Comparison of ENCODE assay signal across 11 cellular contexts in genomic region chr12:9943244-9943643, GRCh38. TPM values are rescaled to one million over a fixed set of nuclear protein-coding genes. Genes with fewer than 3 reads are reported as not detected.
A peak's percentile ranks its signal among the peaks of the same experiment; 100 is the strongest.
DNase-seq lines count a peak whose midpoint lies in the region; ATAC-seq and TF ChIP-seq lines count a peak whose summit lies in the region.
"Had no signal": no experiment of that assay in that cellular context is flagged by ENCODE, and none has a peak within 500 bp of the region (broad histone marks: within the 10 kb centered on the region; RNA-seq: fewer than 3 reads in every experiment).

No MANE protein-coding gene starts in this region.

- no peaks in the 10 kb centered on the region for H3K9me3 ChIP-seq in suprapubic skin

- POLR2A ChIA-PET in activated naive CD8-positive, alpha-beta T cell treated with anti-CD3 and anti-CD28 coated beads, Interleukin-2, amount 10 ng/mL, durations not matched to agents 7 days and 5 days (lab: Charles Lee), result no interaction called here

- no peak for TF ChIP-seq EP300 in suprapubic skin (IDR thresholded peaks at IDR 0.05)

- peak overlapping the region; percentile 64 for H3K4me3 Mint-ChIP-seq in activated naive CD8-positive, alpha-beta T cell treated with anti-CD3 and anti-CD28 coated beads, Interleukin-2, amount 10 ng/mL, durations not matched to agents 7 days and 5 days
- peak overlapping the region; percentile 38 for H3K4me3 Mint-ChIP-seq in stimulated activated memory B cell treated with anti-CD40 and anti-IgM and Interleukin-4, amounts not matched to agents 10 μg/mL and 1 μg/mL and 100 μg/mL, for 72 hours

- no peak for TF ChIP-seq POLR2A in suprapubic skin (IDR thresholded peaks at IDR 0.05)

- intact Hi-C loops in left colon (cut with DNase I, micrococcal nuclease), result no loop called here

- peak; percentile 63 for ATAC-seq in activated naive CD8-positive, alpha-beta T cell treated with anti-CD3 and anti-CD28 coated beads, Interleukin-2, amount 10 ng/mL, durations not matched to agents 7 days and 5 days (ENCODE audit: low read depth)
- ATAC-seq in stimulated activated memory B cell treated with anti-CD40 and anti-IgM and Interleukin-4, amounts not matched to agents 10 μg/mL and 1 μg/mL and 100 μg/mL, for 72 hours, result peak; percentile 66
- no peak for ATAC-seq in left colon

- H3K27me3 Mint-ChIP-seq in activated naive CD8-positive, alpha-beta T cell treated with anti-CD3 and anti-CD28 coated beads, Interleukin-2, amount 10 ng/mL, durations not matched to agents 7 days and 5 days, result peaks cover 6% of the 10 kb centered on the region
- peaks cover 10% of the 10 kb centered on the region for H3K27me3 Mint-ChIP-seq in stimulated activated memory B cell treated with anti-CD40 and anti-IgM and Interleukin-4, amounts not matched to agents 10 μg/mL and 1 μg/mL and 100 μg/mL, for 72 hours

- no peak overlapping the region for H3K4me3 ChIP-seq in suprapubic skin

- H3K9me3 Mint-ChIP-seq in activated naive CD8-positive, alpha-beta T cell treated with anti-CD3 and anti-CD28 coated beads, Interleukin-2, amount 10 ng/mL, durations not matched to agents 7 days and 5 days, result no peaks in the 10 kb centered on the region
- H3K9me3 Mint-ChIP-seq in stimulated activated memory B cell treated with anti-CD40 and anti-IgM and Interleukin-4, amounts not matched to agents 10 μg/mL and 1 μg/mL and 100 μg/mL, for 72 hours, result no peaks in the 10 kb centered on the region

- TF ChIP-seq CTCF in suprapubic skin (IDR thresholded peaks at IDR 0.05), result no peak

- no peaks in the 10 kb centered on the region for H3K27me3 ChIP-seq in suprapubic skin

- no peaks in the 10 kb centered on the region for H3K36me3 ChIP-seq in suprapubic skin

- peak overlapping the region; percentile 26 for H3K27ac Mint-ChIP-seq in activated naive CD8-positive, alpha-beta T cell treated with anti-CD3 and anti-CD28 coated beads, Interleukin-2, amount 10 ng/mL, durations not matched to agents 7 days and 5 days
- no peak overlapping the region for H3K27ac Mint-ChIP-seq in stimulated activated memory B cell treated with anti-CD40 and anti-IgM and Interleukin-4, amounts not matched to agents 10 μg/mL and 1 μg/mL and 100 μg/mL, for 72 hours
- H3K27ac Mint-ChIP-seq: progenitor cell of endocrine pancreas had no signal

- no peaks in the 10 kb centered on the region for H3K4me1 ChIP-seq in suprapubic skin

- H3K4me1 Mint-ChIP-seq in activated naive CD8-positive, alpha-beta T cell treated with anti-CD3 and anti-CD28 coated beads, Interleukin-2, amount 10 ng/mL, durations not matched to agents 7 days and 5 days, result peaks cover 22% of the 10 kb centered on the region
- peaks cover 20% of the 10 kb centered on the region for H3K4me1 Mint-ChIP-seq in stimulated activated memory B cell treated with anti-CD40 and anti-IgM and Interleukin-4, amounts not matched to agents 10 μg/mL and 1 μg/mL and 100 μg/mL, for 72 hours

- 55% methylated on average over 19 of the region's 19 CpGs for WGBS in suprapubic skin

- H3K36me3 Mint-ChIP-seq in activated naive CD8-positive, alpha-beta T cell treated with anti-CD3 and anti-CD28 coated beads, Interleukin-2, amount 10 ng/mL, durations not matched to agents 7 days and 5 days, result peaks cover 7% of the 10 kb centered on the region
- no peaks in the 10 kb centered on the region for H3K36me3 Mint-ChIP-seq in stimulated activated memory B cell treated with anti-CD40 and anti-IgM and Interleukin-4, amounts not matched to agents 10 μg/mL and 1 μg/mL and 100 μg/mL, for 72 hours

- DNase-seq in activated CD4-positive, alpha-beta T cell treated with anti-CD3 and anti-CD28 coated beads for 48 hours, result peak; percentile 9
- DNase-seq in activated CD4-positive, alpha-beta T cell treated with anti-CD3 and anti-CD28 coated beads for 1 hour, result no peak
- peak; percentile 49 for DNase-seq in NCI-H510A (lab: John Stamatoyannopoulos, UW)
- no peak for DNase-seq in activated naive CD8-positive, alpha-beta T cell treated with anti-CD3 and anti-CD28 coated beads, Interleukin-2, amount 10 ng/mL, durations not matched to agents 7 days and 5 days
- DNase-seq in left colon, result no peak
- no peak for DNase-seq in suprapubic skin (ENCODE audit: low spot score in 2 of 2)
- no peak for DNase-seq in SK-N-DZ (ENCODE audit: low spot score)
- DNase-seq: activated CD4-positive, CD25-positive, alpha-beta regulatory T cell; NCI-H524 had no signal

- no peak overlapping the region for H3K27ac ChIP-seq in suprapubic skin

RNA-seq across cellular contexts. Expression of gene CLEC2A, which starts 11.1 kb away (rescaled TPM):
- total RNA-seq in activated naive CD8-positive, alpha-beta T cell treated with anti-CD3 and anti-CD28 coated beads, Interleukin-2, amount 10 ng/mL, durations not matched to agents 7 days and 5 days, result not detected
- total RNA-seq in left colon (not detected), suprapubic skin (10 to 100 TPM; 35.7 to 68.5 (median 60.8) TPM)
- not detected in 2 replicates for polyA plus RNA-seq in SK-N-DZ (2014; cell fraction: cytosol; rRNA removed)
- polyA plus RNA-seq in SK-N-DZ (2014; cell fraction: nucleus; rRNA removed), result not detected in 2 replicates
- total RNA-seq: progenitor cell of endocrine pancreas had no signal

RNA-seq across cellular contexts. Expression of gene CLEC12A, which starts 28.0 kb away (rescaled TPM):
- total RNA-seq in activated naive CD8-positive, alpha-beta T cell treated with anti-CD3 and anti-CD28 coated beads, Interleukin-2, amount 10 ng/mL, durations not matched to agents 7 days and 5 days, result 1 to 10 TPM; 4.0 to 5.2 TPM
- under 1 TPM in 1 of 2 donors, not detected in 1; 0.75 TPM for total RNA-seq in left colon
- under 1 TPM in 1 of 4 donors, not detected in 3; 0.30 TPM for total RNA-seq in suprapubic skin
- polyA plus RNA-seq in SK-N-DZ (2014; cell fraction: cytosol; rRNA removed), result not detected in 2 replicates
- polyA plus RNA-seq in SK-N-DZ (2014; cell fraction: nucleus; rRNA removed), result not detected in 2 replicates
- total RNA-seq: progenitor cell of endocrine pancreas had no signal

RNA-seq across cellular contexts. Expression of gene CLEC1B, which starts 55.7 kb away (rescaled TPM):
- not detected for total RNA-seq in activated naive CD8-positive, alpha-beta T cell treated with anti-CD3 and anti-CD28 coated beads, Interleukin-2, amount 10 ng/mL, durations not matched to agents 7 days and 5 days
- not detected for total RNA-seq in left colon
- total RNA-seq in suprapubic skin, result not detected
- not detected in 2 replicates for polyA plus RNA-seq in SK-N-DZ (2014; cell fraction: cytosol; rRNA removed)
- not detected in 2 replicates for polyA plus RNA-seq in SK-N-DZ (2014; cell fraction: nucleus; rRNA removed)
- total RNA-seq: progenitor cell of endocrine pancreas had no signal

Comparison
In these comparisons a context has a peak if more than half of its experiments do, and no peak if none do; other contexts are left out.
1. DNase-seq: peak in activated CD4-positive, alpha-beta T cell treated with anti-CD3 and anti-CD28 coated beads for 48 hours (single experiment) and NCI-H510A (single experiment); none in activated CD4-positive, alpha-beta T cell treated with anti-CD3 and anti-CD28 coated beads for 1 hour (single experiment), activated naive CD8-positive, alpha-beta T cell treated with anti-CD3 and anti-CD28 coated beads, Interleukin-2, amount 10 ng/mL, durations not matched to agents 7 days and 5 days (single experiment), left colon (0 of 2), suprapubic skin (0 of 2) and SK-N-DZ (single experiment).
2. RNA of gene CLEC2A, which starts 11.1 kb away (total RNA-seq): 35.7 to 68.5 TPM in suprapubic skin; not detected in activated naive CD8-positive, alpha-beta T cell treated with anti-CD3 and anti-CD28 coated beads, Interleukin-2, amount 10 ng/mL, durations not matched to agents 7 days and 5 days and not detected in left colon; every median in the first group is over 10 times any median in the second.